8 cellular contexts compared by ENCODE assay signal in the genomic region with DNA sequence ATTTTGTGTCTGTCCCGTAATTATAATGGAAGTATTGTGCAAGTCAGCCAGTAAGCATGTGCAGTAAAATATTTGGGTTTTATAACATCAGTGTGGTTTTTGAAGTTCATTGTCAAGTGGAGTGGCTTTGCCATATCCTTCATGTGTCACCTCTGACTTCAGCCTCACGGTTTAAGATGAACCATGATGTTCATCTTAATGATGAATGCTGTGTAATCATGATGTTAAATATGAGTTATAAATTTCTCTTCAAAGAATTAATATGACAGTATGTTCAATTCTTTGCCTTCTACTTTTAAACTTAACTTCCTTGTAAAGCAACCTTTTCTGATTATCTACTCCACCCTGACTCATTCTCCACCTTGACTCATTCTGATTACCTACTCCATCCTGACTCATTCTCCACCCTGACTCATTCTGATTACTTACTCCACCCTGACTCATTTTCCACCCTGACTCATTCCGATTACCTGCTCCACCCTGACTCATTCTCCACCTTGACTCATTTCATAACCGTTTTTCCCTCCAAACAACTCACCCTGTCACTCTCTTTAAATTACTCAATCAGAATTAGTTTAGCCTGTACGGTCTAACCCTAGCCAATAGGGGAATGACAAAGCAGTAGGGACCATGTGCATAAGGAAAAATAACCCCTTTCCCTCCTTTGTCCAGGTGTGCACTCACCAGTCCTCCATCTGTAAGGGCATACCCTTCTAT. TPM values are rescaled to one million over a fixed set of nuclear protein-coding genes. Genes with fewer than 3 reads are reported as not detected.
DNase-seq lines count a peak whose midpoint lies in the region; ATAC-seq lines count a peak whose summit lies in the region.

No MANE protein-coding gene starts in this region.

- ATAC-seq in CD4-positive, CD25-positive, alpha-beta regulatory T cell (ENCODE audit: low read depth in 2 of 2), result peak; percentile 86 to 87
- ATAC-seq in GM19452 (IDR thresholded peaks at IDR 0.05; ENCODE audit: unreplicated experiment), result peak; percentile 98
- peak; percentile 96 for ATAC-seq in HG03442 (IDR thresholded peaks at IDR 0.05; ENCODE audit: unreplicated experiment)

- H3K9me3 Mint-ChIP-seq in CD4-positive, CD25-positive, alpha-beta regulatory T cell, result peaks cover 3 to 39% (median 18%) of the 10 kb centered on the region in 7 donors
- H3K9me3 Mint-ChIP-seq in activated naive CD4-positive, alpha-beta T cell treated with anti-CD3 and anti-CD28 coated beads, Interleukin-2, amount 10 ng/mL, durations not matched to agents 7 days and 5 days, result peaks cover 41% of the 10 kb centered on the region

- CTCF ChIA-PET in activated naive CD4-positive, alpha-beta T cell treated with anti-CD3 and anti-CD28 coated beads, Interleukin-2, amount 10 ng/mL, durations not matched to agents 7 days and 5 days (lab: Charles Lee), result no interaction called here

- H3K27ac Mint-ChIP-seq in CD4-positive, CD25-positive, alpha-beta regulatory T cell, result peak overlapping the region in 2 of 3 donors; percentile 34 to 76
- H3K27ac Mint-ChIP-seq in activated naive CD4-positive, alpha-beta T cell treated with anti-CD3 and anti-CD28 coated beads, Interleukin-2, amount 10 ng/mL, durations not matched to agents 7 days and 5 days, result peak overlapping the region; percentile 78

- no peaks in the 10 kb centered on the region for H3K27me3 ChIP-seq in CD4-positive, CD25-positive, alpha-beta regulatory T cell (ENCODE audit: control insufficient read depth, insufficient read depth, low read length)

- peaks cover 6% of the 10 kb centered on the region for H3K36me3 Mint-ChIP-seq in CD4-positive, CD25-positive, alpha-beta regulatory T cell
- H3K36me3 Mint-ChIP-seq in activated naive CD4-positive, alpha-beta T cell treated with anti-CD3 and anti-CD28 coated beads, Interleukin-2, amount 10 ng/mL, durations not matched to agents 7 days and 5 days, result peaks cover 1% of the 10 kb centered on the region

- H3K36me3 ChIP-seq in CD4-positive, CD25-positive, alpha-beta regulatory T cell (ENCODE audit: control insufficient read depth, insufficient read depth, low read length), result no peaks in the 10 kb centered on the region

- H3K27ac ChIP-seq in CD4-positive, CD25-positive, alpha-beta regulatory T cell (ENCODE audit: insufficient read depth, low read length, poor library complexity, severe bottlenecking), result peak overlapping the region; percentile 66

- DNase-seq in CD4-positive, CD25-positive, alpha-beta regulatory T cell, result peak in 2 of 3 donors; percentile 2 to 88
- no peak for DNase-seq in activated naive CD4-positive, alpha-beta T cell treated with anti-CD3 and anti-CD28 coated beads, Interleukin-2, amount 10 ng/mL, durations not matched to agents 7 days and 5 days
- DNase-seq in renal cortical epithelial cell (ENCODE audit: low read depth) (peak; percentile 98), NCI-H774 (lab: John Stamatoyannopoulos, UW) (no peak), OCI-M2 (lab: John Stamatoyannopoulos, UW; ENCODE audit: unreplicated experiment) (no peak)
- no peak for DNase-seq in activated CD8-positive, alpha-beta memory T cell treated with anti-CD3 and anti-CD28 coated beads for 24 hours

- peak overlapping the region in 1 of 4 donors; percentile 32 for H3K4me3 Mint-ChIP-seq in CD4-positive, CD25-positive, alpha-beta regulatory T cell
- H3K4me3 Mint-ChIP-seq in activated naive CD4-positive, alpha-beta T cell treated with anti-CD3 and anti-CD28 coated beads, Interleukin-2, amount 10 ng/mL, durations not matched to agents 7 days and 5 days, result no peak overlapping the region

- H3K9me3 ChIP-seq in CD4-positive, CD25-positive, alpha-beta regulatory T cell (ENCODE audit: control insufficient read depth in 2 of 2, low read length in 2 of 2), result peaks cover 10 to 22% of the 10 kb centered on the region in 2 experiments

- no peak overlapping the region for H3K4me3 ChIP-seq in CD4-positive, CD25-positive, alpha-beta regulatory T cell (ENCODE audit: low read depth, low read length)

- H3K4me1 ChIP-seq in CD4-positive, CD25-positive, alpha-beta regulatory T cell (ENCODE audit: control insufficient read depth, insufficient read depth, low read length, poor library complexity, severe bottlenecking), result no peaks in the 10 kb centered on the region

- no peaks in the 10 kb centered on the region for H3K27me3 Mint-ChIP-seq in CD4-positive, CD25-positive, alpha-beta regulatory T cell
- no peaks in the 10 kb centered on the region for H3K27me3 Mint-ChIP-seq in activated naive CD4-positive, alpha-beta T cell treated with anti-CD3 and anti-CD28 coated beads, Interleukin-2, amount 10 ng/mL, durations not matched to agents 7 days and 5 days

- H3K4me1 Mint-ChIP-seq in CD4-positive, CD25-positive, alpha-beta regulatory T cell, result peaks cover 0 to 11% (median 4%) of the 10 kb centered on the region in 4 donors
- peaks cover 17% of the 10 kb centered on the region for H3K4me1 Mint-ChIP-seq in activated naive CD4-positive, alpha-beta T cell treated with anti-CD3 and anti-CD28 coated beads, Interleukin-2, amount 10 ng/mL, durations not matched to agents 7 days and 5 days

RNA-seq across cellular contexts. Expression of gene ANKRD10, which starts 50.3 kb away (rescaled TPM):
- total RNA-seq in CD4-positive, CD25-positive, alpha-beta regulatory T cell, result 139 TPM
- 10 to 100 TPM; 66.5 to 82.9 (median 74.9) TPM for polyA plus RNA-seq in CD4-positive, CD25-positive, alpha-beta regulatory T cell
- total RNA-seq in renal cortical epithelial cell, result 77.4 and 120 TPM in 2 replicates

Comparison
In these comparisons a context has a peak if more than half of its experiments do, and no peak if none do; other contexts are left out.
1. DNase-seq: peak in CD4-positive, CD25-positive, alpha-beta regulatory T cell (2 of 3) and renal cortical epithelial cell (single experiment); none in activated naive CD4-positive, alpha-beta T cell treated with anti-CD3 and anti-CD28 coated beads, Interleukin-2, amount 10 ng/mL, durations not matched to agents 7 days and 5 days (single experiment), activated CD8-positive, alpha-beta memory T cell treated with anti-CD3 and anti-CD28 coated beads for 24 hours (single experiment), NCI-H774 (single experiment) and OCI-M2 (single experiment).
2. Peak in every context shown above with its lines, with median percentiles within 50 percentile points of each other: ATAC-seq.